Comparison of ENCODE assay signal across 7 cellular contexts in genomic region chr1:247409869-247410544, GRCh38. TPM values are rescaled to one million over a fixed set of nuclear protein-coding genes. Genes with fewer than 3 reads are reported as not detected.
A peak's percentile ranks its signal among the peaks of the same experiment; 100 is the strongest.
DNase-seq lines count a peak whose midpoint lies in the region; ATAC-seq and TF ChIP-seq lines count a peak whose summit lies in the region.

No MANE protein-coding gene starts in this region.

- H3K36me3 Mint-ChIP-seq in activated CD8-positive, alpha-beta T cell treated with anti-CD3 and anti-CD28 coated beads, Interleukin-2, amount 10 ng/mL, durations not matched to agents 7 days and 5 days (ENCODE audit: low read depth) = peaks cover 3% of the 10 kb centered on the region

- peak overlapping the region; percentile 73 for H3K4me3 Mint-ChIP-seq in activated CD8-positive, alpha-beta T cell treated with anti-CD3 and anti-CD28 coated beads, Interleukin-2, amount 10 ng/mL, durations not matched to agents 7 days and 5 days

- no peaks in the 10 kb centered on the region for H3K27me3 ChIP-seq in foreskin keratinocyte

- peak; percentile 78 for ATAC-seq in GM19452 (IDR thresholded peaks at IDR 0.05; ENCODE audit: unreplicated experiment)
- peak; percentile 73 for ATAC-seq in HG03097 (IDR thresholded peaks at IDR 0.05; ENCODE audit: low FRiP score, unreplicated experiment)
- peak; percentile 67 for ATAC-seq in activated CD8-positive, alpha-beta T cell treated with anti-CD3 and anti-CD28 coated beads, Interleukin-2, amount 10 ng/mL, durations not matched to agents 7 days and 5 days
- no peak for ATAC-seq in foreskin keratinocyte

- no peak for TF ChIP-seq CTCF in RWPE1 (conservative IDR thresholded peaks at IDR 0.05; ENCODE audit: low read depth)
- TF ChIP-seq CTCF in foreskin keratinocyte (conservative IDR thresholded peaks at IDR 0.05) = no peak

- CTCF ChIA-PET in activated CD8-positive, alpha-beta T cell treated with anti-CD3 and anti-CD28 coated beads, Interleukin-2, amount 10 ng/mL, durations not matched to agents 7 days and 5 days (lab: Charles Lee) = interaction anchor here (1.0 kb wide), 1 partner anchor 19 kb away, joined by 3 read pairs; no protein-coding TSS in a partner anchor
- CTCF ChIA-PET in RWPE1 (lab: Yijun Ruan, JAX) = no interaction called here

- no peaks in the 10 kb centered on the region for H3K4me1 ChIP-seq in foreskin keratinocyte

- H3K27ac ChIP-seq in RWPE1 (no peak overlapping the region), foreskin keratinocyte (no peak overlapping the region)

- H3K9me3 Mint-ChIP-seq in activated CD8-positive, alpha-beta T cell treated with anti-CD3 and anti-CD28 coated beads, Interleukin-2, amount 10 ng/mL, durations not matched to agents 7 days and 5 days (ENCODE audit: insufficient read depth) = no peaks in the 10 kb centered on the region

- POLR2A ChIA-PET in activated CD8-positive, alpha-beta T cell treated with anti-CD3 and anti-CD28 coated beads, Interleukin-2, amount 10 ng/mL, durations not matched to agents 7 days and 5 days (lab: Charles Lee) = no interaction called here
- POLR2A ChIA-PET in RWPE1 (lab: Yijun Ruan, JAX; ENCODE audit: low non-redundant PET) = no interaction called here

- peak; percentile 58 for DNase-seq in activated CD8-positive, alpha-beta T cell treated with anti-CD3 and anti-CD28 coated beads, Interleukin-2, amount 10 ng/mL, durations not matched to agents 7 days and 5 days
- DNase-seq in stimulated activated naive CD4-positive, alpha-beta T cell treated with Interleukin-2 at 50 U/mL for 16 hours (lab: John Stamatoyannopoulos, UW) = peak; percentile 35
- DNase-seq in NCI-H345 treated with DMSO at 0.1 percent for 48 hours (lab: John Stamatoyannopoulos, UW; ENCODE audit: unreplicated experiment) = no peak
- no peak for DNase-seq in RWPE1 (ENCODE audit: low spot score)
- no peak for DNase-seq in foreskin keratinocyte

- peaks cover 43% of the 10 kb centered on the region for H3K4me1 Mint-ChIP-seq in activated CD8-positive, alpha-beta T cell treated with anti-CD3 and anti-CD28 coated beads, Interleukin-2, amount 10 ng/mL, durations not matched to agents 7 days and 5 days (ENCODE audit: low read depth)

- H3K27ac Mint-ChIP-seq in activated CD8-positive, alpha-beta T cell treated with anti-CD3 and anti-CD28 coated beads, Interleukin-2, amount 10 ng/mL, durations not matched to agents 7 days and 5 days = peak overlapping the region; percentile 94

- H3K27me3 Mint-ChIP-seq in activated CD8-positive, alpha-beta T cell treated with anti-CD3 and anti-CD28 coated beads, Interleukin-2, amount 10 ng/mL, durations not matched to agents 7 days and 5 days (ENCODE audit: low read depth) = peaks cover 3% of the 10 kb centered on the region

RNA-seq across cellular contexts. Expression of gene NLRP3, which starts 6.0 kb away (rescaled TPM):
- total RNA-seq in activated CD8-positive, alpha-beta T cell treated with anti-CD3 and anti-CD28 coated beads, Interleukin-2, amount 10 ng/mL, durations not matched to agents 7 days and 5 days = 1 to 10 TPM; 4.5 to 4.7 TPM
- 0.03 and 0.04 TPM in 2 replicates for total RNA-seq in foreskin keratinocyte
- 0.06 TPM in 2 replicates for polyA plus RNA-seq in foreskin keratinocyte

RNA-seq across cellular contexts. Expression of gene OR2B11, which starts 47.9 kb away (rescaled TPM):
- not detected for total RNA-seq in activated CD8-positive, alpha-beta T cell treated with anti-CD3 and anti-CD28 coated beads, Interleukin-2, amount 10 ng/mL, durations not matched to agents 7 days and 5 days
- not detected in 2 replicates for total RNA-seq in foreskin keratinocyte
- not detected in 2 replicates for polyA plus RNA-seq in foreskin keratinocyte

Comparison
In these comparisons a context has a peak if more than half of its experiments do, and no peak if none do; other contexts are left out.
1. DNase-seq: peak in activated CD8-positive, alpha-beta T cell treated with anti-CD3 and anti-CD28 coated beads, Interleukin-2, amount 10 ng/mL, durations not matched to agents 7 days and 5 days (single experiment) and stimulated activated naive CD4-positive, alpha-beta T cell treated with Interleukin-2 at 50 U/mL for 16 hours (single experiment); none in NCI-H345 treated with DMSO at 0.1 percent for 48 hours (single experiment), RWPE1 (single experiment) and foreskin keratinocyte (0 of 2).